Comparison of ENCODE assay signal across 8 cellular contexts in genomic region chr11:112087212-112087611, GRCh38. TPM values are rescaled to one million over a fixed set of nuclear protein-coding genes. Genes with fewer than 3 reads are reported as not detected.
DNase-seq lines count a peak whose midpoint lies in the region; ATAC-seq and TF ChIP-seq lines count a peak whose summit lies in the region.

No MANE protein-coding gene starts in this region.

- peak overlapping the region; percentile 10 for H4K5ac ChIP-seq in mesendoderm (ENCODE audit: low read length)

- no CpG with 5 or more reads among the region's 10 CpGs for WGBS in mesendoderm (ENCODE audit: extremely low coverage, insufficient coverage, low lambda C conversion rate)

- peak overlapping the region; percentile 95 for H3K56ac ChIP-seq in mesendoderm (ENCODE audit: low read length)

- DNase-seq in AG10803 (ENCODE audit: low read depth) (no peak), cardiac fibroblast (ENCODE audit: low read depth in 2 of 2) (no peak), mesendoderm (peak; percentile 1), NCI-H1092 treated with DMSO at 0.1 percent for 48 hours (lab: John Stamatoyannopoulos, UW) (no peak), omental fat pad (ENCODE audit: low spot score) (no peak)
- no peak for DNase-seq in Jurkat, Clone E6-1 (ENCODE audit: low read depth, low spot score)

- no peaks in the 10 kb centered on the region for H3K27me3 ChIP-seq in mesendoderm (ENCODE audit: insufficient read depth, low read length, poor library complexity)

- peak overlapping the region; percentile 68 for H3K4me2 ChIP-seq in mesendoderm (ENCODE audit: low read length)

- H3K79me2 ChIP-seq in mesendoderm (ENCODE audit: control insufficient read depth, insufficient read depth, low read length) = peaks cover 22% of the 10 kb centered on the region

- peak overlapping the region; percentile 99 for H3K4me3 ChIP-seq in AG10803 (ENCODE audit: low read length)
- peak overlapping the region; percentile 71 for H3K4me3 ChIP-seq in Jurkat, Clone E6-1 (ENCODE audit: low read length)
- peak overlapping the region; percentile 80 to 95 for H3K4me3 ChIP-seq in cardiac fibroblast (replicated peaks in 1 of 2; ENCODE audit: low read depth in 2 of 2, low read length in 2 of 2)
- peak overlapping the region; percentile 93 for H3K4me3 ChIP-seq in mesendoderm (ENCODE audit: low read length)

- H2BK5ac ChIP-seq in mesendoderm (ENCODE audit: low read length) = no peak overlapping the region

- no peak overlapping the region for H3K23ac ChIP-seq in mesendoderm (ENCODE audit: low read length)

- H3K18ac ChIP-seq in mesendoderm (ENCODE audit: low read length) = no peak overlapping the region

- H3K4ac ChIP-seq in mesendoderm (ENCODE audit: low read depth, low read length) = no peak overlapping the region

- no peak overlapping the region for H4K8ac ChIP-seq in mesendoderm (ENCODE audit: low read depth, low read length)

- H2AK5ac ChIP-seq in mesendoderm (ENCODE audit: low read length) = no peak overlapping the region

- H3K9ac ChIP-seq in mesendoderm (ENCODE audit: low read length) = peak overlapping the region; percentile 92

- ATAC-seq in HG03565 (IDR thresholded peaks at IDR 0.05; ENCODE audit: unreplicated experiment) (no peak), omental fat pad (ENCODE audit: low FRiP score) (no peak), HG02870 (IDR thresholded peaks at IDR 0.05; ENCODE audit: unreplicated experiment) (no peak)

- TF ChIP-seq CTCF in AG10803 (conservative IDR thresholded peaks at IDR 0.05; ENCODE audit: low read length) (no peak), cardiac fibroblast (IDR thresholded peaks at IDR 0.05; ENCODE audit: low read depth, low read length) (no peak), omental fat pad (IDR thresholded peaks at IDR 0.05) (no peak)

- H3K36me3 ChIP-seq in mesendoderm (ENCODE audit: control insufficient read depth, insufficient read depth, low read length) = peaks cover 6% of the 10 kb centered on the region

- no peaks in the 10 kb centered on the region for H3K4me1 ChIP-seq in mesendoderm (ENCODE audit: control insufficient read depth, low read depth, low read length)

- H2BK120ac ChIP-seq in mesendoderm (ENCODE audit: low read depth, low read length) = no peak overlapping the region

- H3K79me1 ChIP-seq in mesendoderm (ENCODE audit: low read length) = peaks cover 13% of the 10 kb centered on the region

- no peak overlapping the region for H3K27ac ChIP-seq in mesendoderm (ENCODE audit: low read depth, low read length)

- no peak overlapping the region for H2BK15ac ChIP-seq in mesendoderm (replicated peaks; ENCODE audit: low read depth)

RNA-seq across cellular contexts. Expression of gene SDHD, which starts 0.5 kb away (rescaled TPM):
- polyA plus RNA-seq in Jurkat, Clone E6-1 (2012; ENCODE audit: insufficient read depth, insufficient read length) = 113 TPM
- 71.8 TPM for polyA plus RNA-seq in mesendoderm (2013, experiment 1 of 2)
- polyA plus RNA-seq in mesendoderm (2013, experiment 2 of 2) = 77.6 TPM
- total RNA-seq in omental fat pad = 100 to 1,000 TPM in 2 of 4 donors, 10 to 100 TPM in 2; 85.0 to 145 (median 104) TPM

RNA-seq across cellular contexts. Expression of gene TIMM8B, which starts 0.7 kb away (rescaled TPM):
- 147 TPM for polyA plus RNA-seq in Jurkat, Clone E6-1 (2012; ENCODE audit: insufficient read depth, insufficient read length)
- polyA plus RNA-seq in mesendoderm (2013, experiment 1 of 2) = 218 TPM
- polyA plus RNA-seq in mesendoderm (2013, experiment 2 of 2) = 226 TPM
- 10 to 100 TPM; 31.5 to 37.1 (median 33.9) TPM for total RNA-seq in omental fat pad

RNA-seq across cellular contexts. Expression of gene NKAPD1, which starts 13.1 kb away (rescaled TPM):
- 46.6 TPM for polyA plus RNA-seq in Jurkat, Clone E6-1 (2012; ENCODE audit: insufficient read depth, insufficient read length)
- polyA plus RNA-seq in mesendoderm (2013, experiment 1 of 2) = 36.0 TPM
- 37.2 TPM for polyA plus RNA-seq in mesendoderm (2013, experiment 2 of 2)
- 10 to 100 TPM; 11.0 to 15.4 (median 11.1) TPM for total RNA-seq in omental fat pad

RNA-seq across cellular contexts. Expression of gene PIH1D2, which starts 13.4 kb away (rescaled TPM):
- polyA plus RNA-seq in Jurkat, Clone E6-1 (2012; ENCODE audit: insufficient read depth, insufficient read length) = 0.90 TPM
- polyA plus RNA-seq in mesendoderm (2013, experiment 1 of 2) = 0.80 TPM
- 0.77 TPM for polyA plus RNA-seq in mesendoderm (2013, experiment 2 of 2)
- 1 to 10 TPM in 2 of 4 donors, under 1 TPM in 1, not detected in 1; 0.48 to 2.4 (median 1.8) TPM for total RNA-seq in omental fat pad
